In the genomic region with DNA sequence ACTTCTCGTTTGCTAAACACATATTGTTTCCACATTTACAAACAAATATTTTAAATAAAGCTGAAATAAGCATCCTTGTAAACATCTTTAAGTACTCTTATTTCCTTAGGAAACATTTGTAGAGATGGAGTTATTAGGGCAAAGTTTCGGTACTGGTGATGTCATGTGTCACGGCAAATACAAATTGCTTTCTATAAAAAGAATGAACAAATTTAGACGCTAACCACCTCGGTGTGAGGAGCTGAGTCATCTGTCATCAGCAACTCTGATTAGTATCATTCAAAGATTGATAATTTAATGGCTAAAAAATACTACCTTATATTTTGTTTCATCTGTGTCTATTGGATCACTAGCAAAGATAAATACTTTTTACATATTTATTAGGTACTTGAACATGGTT, we compare ENCODE assay signal across 2 cellular contexts.
A peak's percentile ranks its signal among the peaks of the same experiment; 100 is the strongest.
TF ChIP-seq lines count a peak whose summit lies in the region.

No MANE protein-coding gene starts in this region.

TF ChIP-seq in A549, 52 proteins besides CTCF, POLR2A, EP300 and RAD21:
- no peak for TF ChIP-seq ZFP36 (IDR thresholded peaks at IDR 0.05; ENCODE audit: borderline replicate concordance, partially characterized antibody)
- TF ChIP-seq RCOR1 (IDR thresholded peaks at IDR 0.05; ENCODE audit: low read depth, low read length): no peak
- no peak for TF ChIP-seq NFE2L2 (conservative IDR thresholded peaks at IDR 0.05; ENCODE audit: low read length)
- no peak for TF ChIP-seq MAZ (IDR thresholded peaks at IDR 0.05; ENCODE audit: borderline replicate concordance, low read depth, low read length)
- no peak for TF ChIP-seq BCL3 (IDR thresholded peaks at IDR 0.05)
- TF ChIP-seq RARB (CRISPR knock-in tag; IDR thresholded peaks at IDR 0.05): no peak
- no peak for TF ChIP-seq PHF8 (IDR thresholded peaks at IDR 0.05; ENCODE audit: borderline replicate concordance, low read depth)
TF ChIP-seq in A549: peak in this region for 0.

TF ChIP-seq in GM12878, 131 proteins besides CTCF, POLR2A, EP300 and RAD21:
- no peak for TF ChIP-seq NFYA (IDR thresholded peaks at IDR 0.05; ENCODE audit: borderline replicate concordance, low read depth, low read length)
- peak; percentile 28; the same call in 1 of the 2 replicates for TF ChIP-seq RUNX3 (IDR thresholded peaks at IDR 0.05; ENCODE audit: low read length)
- peak; percentile 55 for TF ChIP-seq MEF2B (IDR thresholded peaks at IDR 0.05; ENCODE audit: partially characterized antibody, poor library complexity, severe bottlenecking)
- peak; percentile 64; the same call in 1 of the 2 replicates for TF ChIP-seq MTA2 (IDR thresholded peaks at IDR 0.05; ENCODE audit: low read depth)
- TF ChIP-seq SPI1 (IDR thresholded peaks at IDR 0.05; ENCODE audit: borderline replicate concordance, insufficient read depth, low read depth, low read length): no peak
- peak; percentile 61; the same call in 1 of the 2 replicates for TF ChIP-seq NFIC (IDR thresholded peaks at IDR 0.05; ENCODE audit: low read depth, low read length)
- TF ChIP-seq JUNB (IDR thresholded peaks at IDR 0.05): peak; percentile 54; the same call in 1 of the 2 replicates
- TF ChIP-seq, protein P1, sequence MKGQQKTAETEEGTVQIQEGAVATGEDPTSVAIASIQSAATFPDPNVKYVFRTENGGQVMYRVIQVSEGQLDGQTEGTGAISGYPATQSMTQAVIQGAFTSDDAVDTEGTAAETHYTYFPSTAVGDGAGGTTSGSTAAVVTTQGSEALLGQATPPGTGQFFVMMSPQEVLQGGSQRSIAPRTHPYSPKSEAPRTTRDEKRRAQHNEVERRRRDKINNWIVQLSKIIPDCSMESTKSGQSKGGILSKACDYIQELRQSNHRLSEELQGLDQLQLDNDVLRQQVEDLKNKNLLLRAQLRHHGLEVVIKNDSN (IDR thresholded peaks at IDR 0.05; ENCODE audit: borderline replicate concordance, extremely low read length, insufficient read depth, low read depth, low read length): no peak
- TF ChIP-seq, protein P2, sequence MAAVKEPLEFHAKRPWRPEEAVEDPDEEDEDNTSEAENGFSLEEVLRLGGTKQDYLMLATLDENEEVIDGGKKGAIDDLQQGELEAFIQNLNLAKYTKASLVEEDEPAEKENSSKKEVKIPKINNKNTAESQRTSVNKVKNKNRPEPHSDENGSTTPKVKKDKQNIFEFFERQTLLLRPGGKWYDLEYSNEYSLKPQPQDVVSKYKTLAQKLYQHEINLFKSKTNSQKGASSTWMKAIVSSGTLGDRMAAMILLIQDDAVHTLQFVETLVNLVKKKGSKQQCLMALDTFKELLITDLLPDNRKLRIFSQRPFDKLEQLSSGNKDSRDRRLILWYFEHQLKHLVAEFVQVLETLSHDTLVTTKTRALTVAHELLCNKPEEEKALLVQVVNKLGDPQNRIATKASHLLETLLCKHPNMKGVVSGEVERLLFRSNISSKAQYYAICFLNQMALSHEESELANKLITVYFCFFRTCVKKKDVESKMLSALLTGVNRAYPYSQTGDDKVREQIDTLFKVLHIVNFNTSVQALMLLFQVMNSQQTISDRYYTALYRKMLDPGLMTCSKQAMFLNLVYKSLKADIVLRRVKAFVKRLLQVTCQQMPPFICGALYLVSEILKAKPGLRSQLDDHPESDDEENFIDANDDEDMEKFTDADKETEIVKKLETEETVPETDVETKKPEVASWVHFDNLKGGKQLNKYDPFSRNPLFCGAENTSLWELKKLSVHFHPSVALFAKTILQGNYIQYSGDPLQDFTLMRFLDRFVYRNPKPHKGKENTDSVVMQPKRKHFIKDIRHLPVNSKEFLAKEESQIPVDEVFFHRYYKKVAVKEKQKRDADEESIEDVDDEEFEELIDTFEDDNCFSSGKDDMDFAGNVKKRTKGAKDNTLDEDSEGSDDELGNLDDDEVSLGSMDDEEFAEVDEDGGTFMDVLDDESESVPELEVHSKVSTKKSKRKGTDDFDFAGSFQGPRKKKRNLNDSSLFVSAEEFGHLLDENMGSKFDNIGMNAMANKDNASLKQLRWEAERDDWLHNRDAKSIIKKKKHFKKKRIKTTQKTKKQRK (IDR thresholded peaks at IDR 0.05; ENCODE audit: low read depth, low read length): no peak
- TF ChIP-seq IKZF2 (IDR thresholded peaks at IDR 0.05): 0 out of 4 replicates have a peak, but pooled peaks of 1 of the 2 experiments have one; percentile 26
- TF ChIP-seq REST (IDR thresholded peaks at IDR 0.05; ENCODE audit: low read depth, low read length): no peak
- TF ChIP-seq ZBED1 (IDR thresholded peaks at IDR 0.05; ENCODE audit: borderline replicate concordance): no peak
- peak; percentile 85 for TF ChIP-seq ATF7 (IDR thresholded peaks at IDR 0.05; ENCODE audit: low read depth)
TF ChIP-seq in GM12878: peak in this region for 7.
